ENCODE assay signal across 14 cellular contexts in genomic region chr1:177190308-177190970, GRCh38. TPM values are rescaled to one million over a fixed set of nuclear protein-coding genes. Genes with fewer than 3 reads are reported as not detected.
DNase-seq lines count a peak whose midpoint lies in the region; ATAC-seq lines count a peak whose summit lies in the region.
"Had no signal": no experiment of that assay in that cellular context is flagged by ENCODE, and none has a peak within 500 bp of the region (broad histone marks: within the 10 kb centered on the region; RNA-seq: fewer than 3 reads in every experiment).

No MANE protein-coding gene starts in this region.

- H2BK120ac ChIP-seq in mesenchymal stem cell (ENCODE audit: low read depth, low read length): no peak overlapping the region

- no peaks in the 10 kb centered on the region for H3K79me1 ChIP-seq in mesenchymal stem cell (replicated peaks; ENCODE audit: low read length, poor library complexity, severe bottlenecking)

- no peak overlapping the region for H3K18ac ChIP-seq in mesenchymal stem cell (ENCODE audit: low read depth in 1 of 2, low read length in 2 of 2)

- H2AK5ac ChIP-seq in mesenchymal stem cell (ENCODE audit: low read length, severe bottlenecking): no peak overlapping the region

- peak; percentile 37 for DNase-seq in GM23248
- peak; percentile 10 for DNase-seq in RPMI7951 (ENCODE audit: low read depth)
- peak; percentile 33 for DNase-seq in mesenchymal stem cell
- DNase-seq: Caco-2; CD8-positive, alpha-beta memory T cell; GOT3; H9 had no signal

- ATAC-seq in GM19035 (IDR thresholded peaks at IDR 0.05; ENCODE audit: unreplicated experiment) (no peak), HG03460 (IDR thresholded peaks at IDR 0.05; ENCODE audit: unreplicated experiment) (no peak), HG02870 (IDR thresholded peaks at IDR 0.05; ENCODE audit: unreplicated experiment) (no peak), GM19397 (IDR thresholded peaks at IDR 0.05; ENCODE audit: unreplicated experiment) (no peak)

- H3K36me3 ChIP-seq in GM23248 (ENCODE audit: low read depth) (no peaks in the 10 kb centered on the region), mesenchymal stem cell (ENCODE audit: control insufficient read depth in 1 of 2, insufficient read depth in 2 of 2, low read depth in 1 of 2, low read length in 2 of 2) (no peaks in the 10 kb centered on the region)
- H3K36me3 ChIP-seq: BLaER1 had no signal

- H3K4me1 ChIP-seq in GM23248 (ENCODE audit: insufficient read depth): no peaks in the 10 kb centered on the region; the same call in 1 of the 2 replicates
- H3K4me1 ChIP-seq in mesenchymal stem cell (ENCODE audit: control insufficient read depth, insufficient read depth, low read depth, low read length): no peaks in the 10 kb centered on the region
- H3K4me1 ChIP-seq: BLaER1, Caco-2 had no signal

- H3K79me2 ChIP-seq in GM23248 (ENCODE audit: insufficient read depth): no peaks in the 10 kb centered on the region

- H3K14ac ChIP-seq in mesenchymal stem cell (ENCODE audit: low read length in 2 of 2): no peak overlapping the region

- H3K27ac ChIP-seq in GM23248 (no peak overlapping the region), mesenchymal stem cell (ENCODE audit: low read length, poor library complexity, severe bottlenecking) (no peak overlapping the region)
- H3K27ac ChIP-seq: BLaER1, HL-60 had no signal

- H2BK5ac ChIP-seq in mesenchymal stem cell (ENCODE audit: low read depth, low read length, poor library complexity, severe bottlenecking): no peak overlapping the region

- H2AFZ ChIP-seq in GM23248: no peak overlapping the region
- no peak overlapping the region for H2AFZ ChIP-seq in mesenchymal stem cell (ENCODE audit: low read depth, low read length)

- H4K8ac ChIP-seq in mesenchymal stem cell (ENCODE audit: low read length): no peak overlapping the region

- 28 to 29% methylated on average over 3 of the region's 3 CpGs for WGBS in GM23248 (ENCODE audit: low coverage in 1 of 2, low lambda C conversion rate in 2 of 2, missing lambda C conversion rate in 2 of 2), 2 experiments
- WGBS in mesenchymal stem cell: 70% methylated on average over 2 of the region's 3 CpGs

- no peak overlapping the region for H3K23ac ChIP-seq in mesenchymal stem cell (ENCODE audit: low read length in 2 of 2)

- no peak overlapping the region for H2BK15ac ChIP-seq in mesenchymal stem cell (ENCODE audit: low read depth, poor library complexity, severe bottlenecking)

- H3K4me2 ChIP-seq in GM23248 (ENCODE audit: unreplicated experiment) (no peak overlapping the region), mesenchymal stem cell (ENCODE audit: low read length, poor library complexity, severe bottlenecking) (no peak overlapping the region)
- H3K4me2 ChIP-seq: BLaER1 had no signal

- H3K4ac ChIP-seq in mesenchymal stem cell (ENCODE audit: low read depth in 1 of 2, low read length in 2 of 2): no peak overlapping the region

- H3K4me3 ChIP-seq in GM23248: no peak overlapping the region
- H3K4me3 ChIP-seq in mesenchymal stem cell (ENCODE audit: insufficient read depth in 1 of 2, low read depth in 1 of 2, low read length in 2 of 2): peak overlapping the region in 1 of 2 experiments; percentile 43
- H3K4me3 ChIP-seq: BLaER1 had no signal

- H2BK12ac ChIP-seq in mesenchymal stem cell (ENCODE audit: low read length in 2 of 2): no peak overlapping the region

- H3K9me3 ChIP-seq in GM23248 (ENCODE audit: low read depth) (no peaks in the 10 kb centered on the region), mesenchymal stem cell (ENCODE audit: control insufficient read depth, low read length) (no peaks in the 10 kb centered on the region)
- H3K9me3 ChIP-seq: BLaER1 had no signal

- in situ Hi-C loops in GM23248 (cut with MboI): no loop called here

- H3K27me3 ChIP-seq in GM23248 (replicated peaks; ENCODE audit: insufficient read depth) (no peaks in the 10 kb centered on the region), mesenchymal stem cell (ENCODE audit: control insufficient read depth in 1 of 2, insufficient read depth in 1 of 2, low read length in 2 of 2) (peaks cover 1 to 4% of the 10 kb centered on the region in 2 experiments)
- H3K27me3 ChIP-seq: BLaER1 had no signal

- no peaks in the 10 kb centered on the region for H3K9me2 ChIP-seq in GM23248 (ENCODE audit: insufficient read depth)

- H3F3A ChIP-seq in GM23248 (ENCODE audit: insufficient read depth): 0 out of 2 replicates have a peak, but pooled peaks cover 6% of the 10 kb centered on the region

- no peaks in the 10 kb centered on the region for H4K20me1 ChIP-seq in GM23248 (ENCODE audit: insufficient read depth)
- H4K20me1 ChIP-seq: BLaER1 had no signal

- H4K91ac ChIP-seq in mesenchymal stem cell (ENCODE audit: low read length): no peak overlapping the region

- H3K9ac ChIP-seq in GM23248 (no peak overlapping the region), mesenchymal stem cell (ENCODE audit: low read length) (no peak overlapping the region)
- H3K9ac ChIP-seq: BLaER1 had no signal

RNA-seq across cellular contexts. Expression of gene BRINP2, which starts 19.7 kb away (rescaled TPM):
- total RNA-seq in GM23248 (2014; rRNA removed; shearing (Covaris generic)): not detected in 2 replicates
- 0.06 TPM in 1 of 2 replicates, not detected in the other for polyA plus RNA-seq in GM23248 (2016; fragmentation: Nextera tagmentation; extraction: Ambion mirVana)
- total RNA-seq in RPMI7951 (2014; rRNA removed; shearing (Covaris generic)): under 0.01 TPM in 1 of 2 replicates, not detected in the other
- 0.44 TPM for polyA plus RNA-seq in mesenchymal stem cell (2013, experiment 1 of 2)
- polyA plus RNA-seq in mesenchymal stem cell (2013, experiment 2 of 2): 0.34 TPM
- total RNA-seq: Caco-2; CD8-positive, alpha-beta memory T cell; H9 had no signal
- polyA plus RNA-seq: AG04450; CD8-positive, alpha-beta memory T cell had no signal

RNA-seq across cellular contexts. Expression of gene ASTN1, which starts 25.9 kb away (rescaled TPM):
- not detected in 2 replicates for total RNA-seq in GM23248 (2014; rRNA removed; shearing (Covaris generic))
- polyA plus RNA-seq in GM23248 (2016; fragmentation: Nextera tagmentation; extraction: Ambion mirVana): not detected in 2 replicates
- total RNA-seq in RPMI7951 (2014; rRNA removed; shearing (Covaris generic)): not detected in 2 replicates
- polyA plus RNA-seq in mesenchymal stem cell (2013, experiment 1 of 2): 0.08 TPM
- 0.05 TPM for polyA plus RNA-seq in mesenchymal stem cell (2013, experiment 2 of 2)
- total RNA-seq: Caco-2; CD8-positive, alpha-beta memory T cell had no signal
- polyA plus RNA-seq: CD8-positive, alpha-beta memory T cell had no signal
